27 cellular contexts compared by ENCODE assay signal in genomic region chr9:94720846-94721549, GRCh38. TPM values are rescaled to one million over a fixed set of nuclear protein-coding genes. Genes with fewer than 3 reads are reported as not detected.
DNase-seq lines count a peak whose midpoint lies in the region; ATAC-seq and TF ChIP-seq lines count a peak whose summit lies in the region.
"Had no signal": no experiment of that assay in that cellular context is flagged by ENCODE, and none has a peak within 500 bp of the region (broad histone marks: within the 10 kb centered on the region; RNA-seq: fewer than 3 reads in every experiment).

No MANE protein-coding gene starts in this region.

- H3K4me3 ChIP-seq in OCI-LY1 (ENCODE audit: low read depth, low read length, poor library complexity, severe bottlenecking) (no peak overlapping the region), neuron (ENCODE audit: low read length) (no peak overlapping the region), heart left ventricle (no peak overlapping the region)
- H3K4me3 ChIP-seq: A549, BLaER1, suprapubic skin had no signal

- H3K27ac Mint-ChIP-seq in Calu3 (ENCODE audit: unreplicated experiment) (peak overlapping the region; percentile 54), type B pancreatic cell (no peak overlapping the region)
- H3K27ac Mint-ChIP-seq: activated B cell treated with CpG ODN at 0.5 μM for 24 hours; mesothelial cell of epicardium; nephron; progenitor cell of endocrine pancreas; T-helper 2 cell treated with Interferon-gamma antibody and Interleukin-4, amounts not matched to agents 5 μg/mL and 100 μg/mL, for 36 hours had no signal

- TF ChIP-seq CTCF in Calu3 (IDR thresholded peaks at IDR 0.05; ENCODE audit: unreplicated experiment) (no peak), OCI-LY1 (IDR thresholded peaks at IDR 0.05; ENCODE audit: low read length) (no peak), heart left ventricle (IDR thresholded peaks at IDR 0.05) (no peak), type B pancreatic cell (conservative IDR thresholded peaks at IDR 0.05) (no peak)

- no peaks in the 10 kb centered on the region for H4K20me1 ChIP-seq in OCI-LY1 (ENCODE audit: insufficient read depth, low read length)
- H4K20me1 ChIP-seq: BLaER1 had no signal

- H3K9me3 ChIP-seq in OCI-LY1 (ENCODE audit: low read length) (peaks cover 22% of the 10 kb centered on the region), neuron (ENCODE audit: low read length) (no peaks in the 10 kb centered on the region), heart left ventricle (peaks cover 0 to 3% (median 0%) of the 10 kb centered on the region in 12 donors)
- H3K9me3 ChIP-seq: SK-N-SH, suprapubic skin had no signal

- peaks cover 28% of the 10 kb centered on the region for H3K4me1 Mint-ChIP-seq in Calu3 (ENCODE audit: low read depth, unreplicated experiment)
- no peaks in the 10 kb centered on the region for H3K4me1 Mint-ChIP-seq in type B pancreatic cell (ENCODE audit: unreplicated experiment)
- H3K4me1 Mint-ChIP-seq: mesothelial cell of epicardium had no signal

- no peak overlapping the region for H3K4me2 ChIP-seq in OCI-LY1 (ENCODE audit: low read length)
- H3K4me2 ChIP-seq: A549, BLaER1, SK-N-SH had no signal

- H3K79me2 ChIP-seq in OCI-LY1 (ENCODE audit: insufficient read depth, low read length): no peaks in the 10 kb centered on the region

- no TSS peak for BruUV-seq in Calu3 (replicated peaks; lab: Mats Ljungman, UMichigan)

- no peaks in the 10 kb centered on the region for H3K9me2 ChIP-seq in OCI-LY1 (ENCODE audit: low read depth, low read length)
- H3K9me2 ChIP-seq: SK-N-SH had no signal

- H3K36me3 Mint-ChIP-seq in Calu3 (ENCODE audit: insufficient read depth, unreplicated experiment) (peaks cover 5% of the 10 kb centered on the region), type B pancreatic cell (no peaks in the 10 kb centered on the region)
- H3K36me3 Mint-ChIP-seq: mesothelial cell of epicardium had no signal

- no peak overlapping the region for H3K27ac ChIP-seq in OCI-LY1 (ENCODE audit: low read depth, low read length, poor library complexity, severe bottlenecking)
- peak overlapping the region; percentile 16 for H3K27ac ChIP-seq in cingulate gyrus (ENCODE audit: low read depth, low read length)
- no peak overlapping the region for H3K27ac ChIP-seq in heart left ventricle
- H3K27ac ChIP-seq: A549, BLaER1, suprapubic skin had no signal

- H3F3A ChIP-seq in OCI-LY1 (ENCODE audit: insufficient read depth, low read length): no peaks in the 10 kb centered on the region

- TF ChIP-seq POLR2A in heart left ventricle (IDR thresholded peaks at IDR 0.05): no peak

- CTCF ChIA-PET in Calu3 (lab: Charles Lee): no interaction called here

- H3K9me3 Mint-ChIP-seq in Calu3 (ENCODE audit: low read depth, unreplicated experiment): peaks cover 3% of the 10 kb centered on the region
- H3K9me3 Mint-ChIP-seq in type B pancreatic cell: peaks cover 5% of the 10 kb centered on the region
- H3K9me3 Mint-ChIP-seq: nephron had no signal

- H3K4me3 Mint-ChIP-seq in Calu3 (ENCODE audit: low read depth, unreplicated experiment) (no peak overlapping the region), type B pancreatic cell (no peak overlapping the region)
- H3K4me3 Mint-ChIP-seq: activated B cell treated with CpG ODN at 0.5 μM for 24 hours; mesothelial cell of epicardium; nephron; T-helper 2 cell treated with Interferon-gamma antibody and Interleukin-4, amounts not matched to agents 5 μg/mL and 100 μg/mL, for 36 hours had no signal

- ATAC-seq in GM19351 (IDR thresholded peaks at IDR 0.05; ENCODE audit: unreplicated experiment) (no peak), heart left ventricle (no peak)
- ATAC-seq: A549, left colon had no signal

- WGBS in heart left ventricle, 4 donors: 90 to 93% (median 92%) methylated on average over 5 of the region's 5 CpGs

- DNase-seq in Calu3: no peak
- no peak for DNase-seq in heart left ventricle
- DNase-seq in activated effector memory CD4-positive, alpha-beta T cell treated with Interleukin-2 at 50 U/mL for 16 hours: no peak
- DNase-seq in type B pancreatic cell (ENCODE audit: extremely low spot score, unreplicated experiment): no peak
- DNase-seq: activated B cell treated with CpG ODN at 0.5 μM for 24 hours; activated CD4-positive, alpha-beta T cell treated with anti-CD3 and anti-CD28 coated beads, Interleukin-2, amount 50 U/mL, for 48 hours; EL; erythroblast; IMR-90; left colon; MV-4-11; NCI-H1930; NCI-H2227 treated with DMSO at 0.1 percent for 48 hours; NCI-H82; OCI-M1; SK-N-SH had no signal

- H3K27me3 Mint-ChIP-seq in Calu3 (ENCODE audit: unreplicated experiment): no peaks in the 10 kb centered on the region
- no peaks in the 10 kb centered on the region for H3K27me3 Mint-ChIP-seq in type B pancreatic cell
- H3K27me3 Mint-ChIP-seq: progenitor cell of endocrine pancreas had no signal

- H3K36me3 ChIP-seq in OCI-LY1 (ENCODE audit: insufficient read depth, low read length) (no peaks in the 10 kb centered on the region), neuron (ENCODE audit: insufficient read depth, low read length) (no peaks in the 10 kb centered on the region), heart left ventricle (no peaks in the 10 kb centered on the region)
- H3K36me3 ChIP-seq: BLaER1, suprapubic skin had no signal

- intact Hi-C loops in Calu3 (cut with micrococcal nuclease; ENCODE audit: unreplicated experiment): no loop called here
- intact Hi-C loops in heart left ventricle (cut with DNase I): no loop called here

- H3K4me1 ChIP-seq in OCI-LY1 (ENCODE audit: insufficient read depth, low read length, severe bottlenecking) (peaks cover 1% of the 10 kb centered on the region), neuron (ENCODE audit: insufficient read depth, low read length) (no peaks in the 10 kb centered on the region), heart left ventricle (peaks cover 0 to 2% (median 0%) of the 10 kb centered on the region in 12 donors)
- H3K4me1 ChIP-seq: A549 had no signal

- H3K27me3 ChIP-seq in OCI-LY1 (ENCODE audit: insufficient read depth, low read length) (no peaks in the 10 kb centered on the region), neuron (ENCODE audit: insufficient read depth, low read length) (no peaks in the 10 kb centered on the region), heart left ventricle (no peaks in the 10 kb centered on the region)
- H3K27me3 ChIP-seq: BLaER1, suprapubic skin had no signal

- peak overlapping the region; percentile 86; the same call in 1 of the 2 replicates for H2AFZ ChIP-seq in OCI-LY1 (ENCODE audit: low read length)
- H2AFZ ChIP-seq in neuron (ENCODE audit: low read depth, low read length): peak overlapping the region; percentile 51

- H3K9ac ChIP-seq in OCI-LY1 (ENCODE audit: low read length): no peak overlapping the region
- H3K9ac ChIP-seq: BLaER1, SK-N-SH had no signal

RNA-seq across cellular contexts. Expression of gene AOPEP, which starts 5.5 kb away (rescaled TPM):
- total RNA-seq in Calu3 (2022): 89.5 and 90.2 TPM in 2 replicates
- total RNA-seq in heart left ventricle: 100 to 1,000 TPM; 123 to 310 (median 185) TPM
- 100 to 1,000 TPM; 105 to 252 TPM for polyA plus RNA-seq in heart left ventricle
- total RNA-seq in type B pancreatic cell (ENCODE audit: low replicate concordance): 56.8 and 89.3 TPM in 2 replicates
